Comparison of ENCODE assay signal across 10 cellular contexts in the genomic region with DNA sequence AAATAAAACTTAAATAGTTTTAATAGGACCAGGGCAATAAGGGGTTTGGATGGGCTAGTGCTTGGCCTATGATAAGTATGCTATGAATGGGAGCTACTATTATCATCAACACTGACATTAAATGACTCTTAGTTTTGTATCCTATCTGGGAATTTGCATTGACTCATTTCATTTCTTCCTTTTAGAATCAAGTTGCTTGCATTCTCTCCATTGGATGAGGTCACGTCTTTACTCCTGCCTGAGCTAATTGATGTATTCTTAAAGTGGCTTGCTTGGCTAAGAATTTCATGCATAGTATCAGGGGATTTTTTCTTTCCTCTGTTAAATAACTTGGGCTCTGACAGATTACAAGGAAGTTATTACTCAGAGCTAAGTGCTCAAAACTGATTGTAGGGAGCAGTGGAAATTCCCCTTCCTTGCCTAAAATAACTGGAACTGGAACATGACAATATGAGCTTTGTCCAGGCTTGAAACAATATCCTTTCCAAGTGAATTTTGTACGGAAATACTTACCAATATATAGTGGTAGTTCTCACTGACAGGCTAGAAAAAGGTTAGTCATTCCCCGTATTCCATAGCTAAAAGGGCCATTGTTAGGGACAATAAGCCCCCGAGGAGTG.
DNase-seq lines count a peak whose midpoint lies in the region; ATAC-seq, FAIRE-seq and TF ChIP-seq lines count a peak whose summit lies in the region.
"Had no signal": no experiment of that assay in that cellular context is flagged by ENCODE, and none has a peak within 500 bp of the region (broad histone marks: within the 10 kb centered on the region; RNA-seq: fewer than 3 reads in every experiment).

No MANE protein-coding gene starts in this region.

- CTCF ChIA-PET in activated CD4-positive, alpha-beta T cell treated with anti-CD3 and anti-CD28 coated beads for 36 hours (lab: Charles Lee) = interaction anchor here (0.6 to 4.6 kb wide), 14 partner anchors 8 to 338 kb away, joined by 3 to 44 read pairs (median 4); no protein-coding TSS in a partner anchor

- H3K27ac Mint-ChIP-seq in activated CD4-positive, alpha-beta T cell treated with anti-CD3 and anti-CD28 coated beads for 36 hours = peak overlapping the region; percentile 25

- TF ChIP-seq POLR2A in GM12892 (IDR thresholded peaks at IDR 0.05; ENCODE audit: low read depth, low read length) = no peak

- no peaks in the 10 kb centered on the region for H3K27me3 Mint-ChIP-seq in activated CD4-positive, alpha-beta T cell treated with anti-CD3 and anti-CD28 coated beads for 36 hours

- intact Hi-C loops in activated CD4-positive, alpha-beta T cell treated with anti-CD3 and anti-CD28 coated beads for 36 hours (cut with DNase I, micrococcal nuclease) = no loop called here

- H3K4me3 Mint-ChIP-seq in activated CD4-positive, alpha-beta T cell treated with anti-CD3 and anti-CD28 coated beads for 36 hours = no peak overlapping the region

- peak overlapping the region; percentile 25 for H3K27ac ChIP-seq in thymus (ENCODE audit: low read depth)

- POLR2A ChIA-PET in activated CD4-positive, alpha-beta T cell treated with anti-CD3 and anti-CD28 coated beads for 36 hours (lab: Charles Lee) = interaction anchor here (0.6 to 1.5 kb wide), 7 partner anchors 9 to 926 kb away, joined by 3 to 6 read pairs (median 4); no protein-coding TSS in a partner anchor

- no peak overlapping the region for H3K4me3 ChIP-seq in thymus (ENCODE audit: low read length)

- no peaks in the 10 kb centered on the region for H3K27me3 ChIP-seq in thymus (ENCODE audit: control insufficient read depth, insufficient read depth)

- no peaks in the 10 kb centered on the region for H3K9me3 Mint-ChIP-seq in activated CD4-positive, alpha-beta T cell treated with anti-CD3 and anti-CD28 coated beads for 36 hours (ENCODE audit: low read depth)
- H3K9me3 Mint-ChIP-seq: T-helper 2 cell treated with Interferon-gamma antibody and Interleukin-4, amounts not matched to agents 5 μg/mL and 100 μg/mL, for 36 hours had no signal

- H3K36me3 Mint-ChIP-seq in activated CD4-positive, alpha-beta T cell treated with anti-CD3 and anti-CD28 coated beads for 36 hours (ENCODE audit: low read depth) = no peaks in the 10 kb centered on the region

- peaks cover 42% of the 10 kb centered on the region for H3K4me1 Mint-ChIP-seq in activated CD4-positive, alpha-beta T cell treated with anti-CD3 and anti-CD28 coated beads for 36 hours

- H3K36me3 ChIP-seq in thymus (ENCODE audit: control insufficient read depth, insufficient read depth) = no peaks in the 10 kb centered on the region

- no peak for DNase-seq in activated CD4-positive, alpha-beta T cell treated with anti-CD3 and anti-CD28 coated beads for 36 hours
- no peak for DNase-seq in activated CD4-positive, alpha-beta T cell treated with anti-CD3 and anti-CD28 coated beads for 1 hour
- peak; percentile 72 for DNase-seq in amniotic stem cell (lab: John Stamatoyannopoulos, UW)
- DNase-seq in kidney glomerular epithelial cell (lab: John Stamatoyannopoulos, UW) = peak; percentile 73
- DNase-seq in NCI-H146 treated with DMSO at 0.1 percent for 48 hours (lab: John Stamatoyannopoulos, UW; ENCODE audit: unreplicated experiment) = no peak
- no peak for DNase-seq in GM12892 (ENCODE audit: insufficient read length)
- DNase-seq: 8988T had no signal

- peaks cover 21% of the 10 kb centered on the region for H3K4me1 ChIP-seq in thymus (ENCODE audit: control insufficient read depth, insufficient read depth, low read length)

- 94% methylated on average over 4 of the region's 4 CpGs for WGBS in thymus

- FAIRE-seq in GM12892 (lab: Jason Lieb, UNC) = no peak

- H3K9me3 ChIP-seq in thymus (ENCODE audit: control insufficient read depth) = no peaks in the 10 kb centered on the region

- peak; percentile 33 for ATAC-seq in activated CD4-positive, alpha-beta T cell treated with anti-CD3 and anti-CD28 coated beads for 36 hours
- ATAC-seq in GM18868 (IDR thresholded peaks at IDR 0.05; ENCODE audit: unreplicated experiment) = no peak

Comparison
In these comparisons a context has a peak if more than half of its experiments do, and no peak if none do; other contexts are left out.
1. DNase-seq: peak in amniotic stem cell (single experiment) and kidney glomerular epithelial cell (single experiment); none in activated CD4-positive, alpha-beta T cell treated with anti-CD3 and anti-CD28 coated beads for 36 hours (single experiment), activated CD4-positive, alpha-beta T cell treated with anti-CD3 and anti-CD28 coated beads for 1 hour (single experiment), NCI-H146 treated with DMSO at 0.1 percent for 48 hours (single experiment) and GM12892 (single experiment).